In genomic region chr7:107933386-107934013, GRCh38 we compare ENCODE assay signal across 13 cellular contexts. TPM values are rescaled to one million over a fixed set of nuclear protein-coding genes. Genes with fewer than 3 reads are reported as not detected.
A peak's percentile ranks its signal among the peaks of the same experiment; 100 is the strongest.
DNase-seq lines count a peak whose midpoint lies in the region; ATAC-seq lines count a peak whose summit lies in the region.
"Had no signal": no experiment of that assay in that cellular context is flagged by ENCODE, and none has a peak within 500 bp of the region (broad histone marks: within the 10 kb centered on the region; RNA-seq: fewer than 3 reads in every experiment).

No MANE protein-coding gene starts in this region.

- no peak overlapping the region for H3K9ac ChIP-seq in rectal smooth muscle tissue (ENCODE audit: low read length)

- H3K4me1 ChIP-seq in rectal smooth muscle tissue (ENCODE audit: control insufficient read depth, insufficient read depth, low read length), result peaks cover 56% of the 10 kb centered on the region

- H3K27ac ChIP-seq in rectal smooth muscle tissue (ENCODE audit: low read depth, low read length), result peak overlapping the region; percentile 84
- H3K27ac ChIP-seq: 22Rv1, adrenal gland had no signal

- no peak for ATAC-seq in T-helper 17 cell
- ATAC-seq: activated T-cell treated with anti-CD3 and anti-CD28 coated beads, Interleukin-2, amount 50 U/mL, for 4 hours; natural killer cell had no signal

- no peaks in the 10 kb centered on the region for H3K36me3 Mint-ChIP-seq in T-helper 17 cell (ENCODE audit: low read depth)
- H3K36me3 Mint-ChIP-seq in activated T-cell treated with anti-CD3 and anti-CD28 coated beads, Interleukin-2, amount 50 U/mL, for 24 hours (ENCODE audit: low read depth), result peaks cover 43% of the 10 kb centered on the region
- H3K36me3 Mint-ChIP-seq: natural killer cell had no signal

- H3K9me3 ChIP-seq in T-helper 17 cell (ENCODE audit: control insufficient read depth, low read length, poor library complexity, severe bottlenecking), result no peaks in the 10 kb centered on the region
- H3K9me3 ChIP-seq: adrenal gland had no signal

- peaks cover 4% of the 10 kb centered on the region for H3K36me3 ChIP-seq in rectal smooth muscle tissue (ENCODE audit: control insufficient read depth, insufficient read depth, low read length)

- no peak overlapping the region for H3K4me3 Mint-ChIP-seq in T-helper 17 cell
- no peak overlapping the region for H3K4me3 Mint-ChIP-seq in activated T-cell treated with anti-CD3 and anti-CD28 coated beads, Interleukin-2, amount 50 U/mL, for 24 hours
- H3K4me3 Mint-ChIP-seq: activated T-cell treated with anti-CD3 and anti-CD28 coated beads, Interleukin-2, amount 50 U/mL, for 4 hours; dendritic cell treated with granulocyte-macrophage colony-stimulating factor and Interleukin-4, amounts not matched to agents 40 ng/mL and 50 ng/mL, for 4 days; natural killer cell had no signal

- no peaks in the 10 kb centered on the region for H3K27me3 ChIP-seq in rectal smooth muscle tissue (ENCODE audit: control insufficient read depth, insufficient read depth, low read length)
- H3K27me3 ChIP-seq: adrenal gland had no signal

- no peaks in the 10 kb centered on the region for H3K9me3 Mint-ChIP-seq in activated T-cell treated with anti-CD3 and anti-CD28 coated beads, Interleukin-2, amount 50 U/mL, for 24 hours
- H3K9me3 Mint-ChIP-seq: activated T-cell treated with anti-CD3 and anti-CD28 coated beads, Interleukin-2, amount 50 U/mL, for 4 hours; dendritic cell treated with granulocyte-macrophage colony-stimulating factor and Interleukin-4, amounts not matched to agents 40 ng/mL and 50 ng/mL, for 4 days; natural killer cell had no signal

- H3K4me3 ChIP-seq in rectal smooth muscle tissue (ENCODE audit: low read length), result no peak overlapping the region
- H3K4me3 ChIP-seq: adrenal gland had no signal

- peaks cover 12% of the 10 kb centered on the region for H3K4me1 Mint-ChIP-seq in T-helper 17 cell
- peaks cover 21% of the 10 kb centered on the region for H3K4me1 Mint-ChIP-seq in activated T-cell treated with anti-CD3 and anti-CD28 coated beads, Interleukin-2, amount 50 U/mL, for 24 hours (ENCODE audit: low read depth)
- H3K4me1 Mint-ChIP-seq: natural killer cell had no signal

- DNase-seq in NCI-H1694 treated with DMSO at 0.1 percent for 48 hours (lab: John Stamatoyannopoulos, UW) (peak; percentile 27), NCI-H1694 (lab: John Stamatoyannopoulos, UW) (no peak), T-helper 17 cell (no peak), iPS DF 4.7 (ENCODE audit: extremely low read depth, low spot score) (peak; percentile 36), nucleus accumbens (lab: John Stamatoyannopoulos, UW) (no peak), ureter (ENCODE audit: low spot score) (no peak)
- DNase-seq in activated T-cell treated with anti-CD3 and anti-CD28 coated beads, Interleukin-2, amount 50 U/mL, for 24 hours, result no peak
- DNase-seq: activated T-cell treated with anti-CD3 and anti-CD28 coated beads, Interleukin-2, amount 50 U/mL, for 4 hours; adrenal gland; natural killer cell had no signal

- no peaks in the 10 kb centered on the region for H3K27me3 Mint-ChIP-seq in T-helper 17 cell
- no peaks in the 10 kb centered on the region for H3K27me3 Mint-ChIP-seq in activated T-cell treated with anti-CD3 and anti-CD28 coated beads, Interleukin-2, amount 50 U/mL, for 24 hours
- H3K27me3 Mint-ChIP-seq: dendritic cell treated with granulocyte-macrophage colony-stimulating factor and Interleukin-4, amounts not matched to agents 40 ng/mL and 50 ng/mL, for 4 days had no signal

- H3K27ac Mint-ChIP-seq in T-helper 17 cell, result peak overlapping the region; percentile 14
- H3K27ac Mint-ChIP-seq in activated T-cell treated with anti-CD3 and anti-CD28 coated beads, Interleukin-2, amount 50 U/mL, for 24 hours, result no peak overlapping the region
- H3K27ac Mint-ChIP-seq: dendritic cell treated with granulocyte-macrophage colony-stimulating factor and Interleukin-4, amounts not matched to agents 40 ng/mL and 50 ng/mL, for 4 days had no signal

RNA-seq across cellular contexts. Expression of gene DLD, which starts 42.5 kb away (rescaled TPM):
- 10 to 100 TPM; 49.4 to 64.5 TPM for total RNA-seq in T-helper 17 cell
- 85.7 TPM for total RNA-seq in ureter

Comparison
In these comparisons a context has a peak if more than half of its experiments do, and no peak if none do; other contexts are left out.
1. DNase-seq: peak in NCI-H1694 treated with DMSO at 0.1 percent for 48 hours (single experiment) and iPS DF 4.7 (single experiment); none in NCI-H1694 (single experiment), T-helper 17 cell (0 of 3), nucleus accumbens (0 of 56), ureter (single experiment) and activated T-cell treated with anti-CD3 and anti-CD28 coated beads, Interleukin-2, amount 50 U/mL, for 24 hours (single experiment).